Comparison of ENCODE assay signal across 1 cellular context in genomic region chr16:73050115-73051099, GRCh38.
TF ChIP-seq lines count a peak whose summit lies in the region.

No MANE protein-coding gene starts in this region.

TF ChIP-seq in HepG2, 621 proteins besides CTCF, POLR2A, EP300 and RAD21 (continued from another document and continues in another):
- TF ChIP-seq ETS1 (CRISPR knock-in tag; IDR thresholded peaks at IDR 0.05) (no peak), MYPOP (CRISPR knock-in tag; IDR thresholded peaks at IDR 0.05) (peak; percentile 34; the same call in 1 of the 2 replicates), SP4 (CRISPR knock-in tag; IDR thresholded peaks at IDR 0.05) (no peak), KAT2B (IDR thresholded peaks at IDR 0.05; ENCODE audit: borderline replicate concordance, low read depth, low read length) (no peak), ZNF691 (CRISPR knock-in tag; IDR thresholded peaks at IDR 0.05; ENCODE audit: borderline replicate concordance, low read depth) (no peak), FOXC1 (CRISPR knock-in tag; IDR thresholded peaks at IDR 0.05; ENCODE audit: borderline replicate concordance) (no peak), SOX6 (IDR thresholded peaks at IDR 0.05) (no peak), SOX6 (CRISPR knock-in tag; IDR thresholded peaks at IDR 0.05) (peak; percentile 48; the same call in 1 of the 2 replicates), ZFX (CRISPR knock-in tag; IDR thresholded peaks at IDR 0.05; ENCODE audit: low read depth) (peak; percentile 93), UBTF (CRISPR knock-in tag; IDR thresholded peaks at IDR 0.05) (no peak), ZNF546 (CRISPR knock-in tag; conservative IDR thresholded peaks at IDR 0.05) (no peak), ZNF557 (CRISPR knock-in tag; IDR thresholded peaks at IDR 0.05) (no peak), ZNF710 (CRISPR knock-in tag; IDR thresholded peaks at IDR 0.05; ENCODE audit: borderline replicate concordance) (no peak), ZSCAN25 (CRISPR knock-in tag; IDR thresholded peaks at IDR 0.05) (no peak; the same call in 1 of the 2 replicates), JDP2 (CRISPR knock-in tag; IDR thresholded peaks at IDR 0.05; ENCODE audit: borderline replicate concordance) (no peak), TCF7L2 (IDR thresholded peaks at IDR 0.05; ENCODE audit: low read depth, low read length) (no peak), HOXA5 (CRISPR knock-in tag; IDR thresholded peaks at IDR 0.05) (no peak), CHD2 (IDR thresholded peaks at IDR 0.05; ENCODE audit: low read depth, low read length) (no peak), GPN1 (CRISPR knock-in tag; IDR thresholded peaks at IDR 0.05; ENCODE audit: borderline replicate concordance) (no peak), ZBTB37 (CRISPR knock-in tag; IDR thresholded peaks at IDR 0.05) (no peak), NFYB (CRISPR knock-in tag; IDR thresholded peaks at IDR 0.05) (no peak), ZSCAN20 (CRISPR knock-in tag; IDR thresholded peaks at IDR 0.05; ENCODE audit: borderline replicate concordance) (no peak), ZNF318 (CRISPR knock-in tag; IDR thresholded peaks at IDR 0.05) (no peak), HOXD1 (CRISPR knock-in tag; IDR thresholded peaks at IDR 0.05) (no peak), ZBTB14 (CRISPR knock-in tag; IDR thresholded peaks at IDR 0.05) (no peak), IKZF4 (CRISPR knock-in tag; IDR thresholded peaks at IDR 0.05; ENCODE audit: borderline replicate concordance, low read depth, not compliant biosample characterization) (no peak), BRD4 (CRISPR knock-in tag; IDR thresholded peaks at IDR 0.05) (no peak), PCBP2 (optimal IDR thresholded peaks at IDR 0.05; ENCODE audit: low read depth, low read length, poor library complexity, severe bottlenecking) (no peak), ZFP1 (CRISPR knock-in tag; IDR thresholded peaks at IDR 0.05) (no peak), ZBTB38 (CRISPR knock-in tag; IDR thresholded peaks at IDR 0.05) (no peak), ZNF432 (CRISPR knock-in tag; IDR thresholded peaks at IDR 0.05; ENCODE audit: borderline replicate concordance) (no peak), ZNF724P (CRISPR knock-in tag; IDR thresholded peaks at IDR 0.05; ENCODE audit: borderline replicate concordance) (no peak), ZNF672 (CRISPR knock-in tag; IDR thresholded peaks at IDR 0.05) (no peak)
- TF ChIP-seq, protein P1, sequence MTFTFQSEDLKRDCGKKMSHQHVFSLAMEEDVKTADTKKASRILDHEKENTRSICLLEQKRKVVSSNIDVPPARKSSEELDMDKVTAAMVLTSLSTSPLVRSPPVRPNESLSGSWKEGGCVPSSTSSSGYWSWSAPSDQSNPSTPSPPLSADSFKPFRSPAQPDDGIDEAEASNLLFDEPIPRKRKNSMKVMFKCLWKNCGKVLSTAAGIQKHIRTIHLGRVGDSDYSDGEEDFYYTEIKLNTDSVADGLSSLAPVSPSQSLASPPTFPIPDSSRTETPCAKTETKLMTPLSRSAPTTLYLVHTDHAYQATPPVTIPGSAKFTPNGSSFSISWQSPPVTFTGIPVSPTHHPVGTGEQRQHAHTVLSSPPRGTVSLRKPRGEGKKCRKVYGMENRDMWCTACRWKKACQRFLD (CRISPR knock-in tag; IDR thresholded peaks at IDR 0.05; ENCODE audit: borderline replicate concordance) = no peak
- TF ChIP-seq, protein P2, sequence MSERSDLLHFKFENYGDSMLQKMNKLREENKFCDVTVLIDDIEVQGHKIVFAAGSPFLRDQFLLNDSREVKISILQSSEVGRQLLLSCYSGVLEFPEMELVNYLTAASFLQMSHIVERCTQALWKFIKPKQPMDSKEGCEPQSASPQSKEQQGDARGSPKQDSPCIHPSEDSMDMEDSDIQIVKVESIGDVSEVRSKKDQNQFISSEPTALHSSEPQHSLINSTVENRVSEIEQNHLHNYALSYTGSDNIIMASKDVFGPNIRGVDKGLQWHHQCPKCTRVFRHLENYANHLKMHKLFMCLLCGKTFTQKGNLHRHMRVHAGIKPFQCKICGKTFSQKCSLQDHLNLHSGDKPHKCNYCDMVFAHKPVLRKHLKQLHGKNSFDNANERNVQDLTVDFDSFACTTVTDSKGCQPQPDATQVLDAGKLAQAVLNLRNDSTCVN (CRISPR knock-in tag; IDR thresholded peaks at IDR 0.05; ENCODE audit: borderline replicate concordance) = no peak
- TF ChIP-seq, protein P3, sequence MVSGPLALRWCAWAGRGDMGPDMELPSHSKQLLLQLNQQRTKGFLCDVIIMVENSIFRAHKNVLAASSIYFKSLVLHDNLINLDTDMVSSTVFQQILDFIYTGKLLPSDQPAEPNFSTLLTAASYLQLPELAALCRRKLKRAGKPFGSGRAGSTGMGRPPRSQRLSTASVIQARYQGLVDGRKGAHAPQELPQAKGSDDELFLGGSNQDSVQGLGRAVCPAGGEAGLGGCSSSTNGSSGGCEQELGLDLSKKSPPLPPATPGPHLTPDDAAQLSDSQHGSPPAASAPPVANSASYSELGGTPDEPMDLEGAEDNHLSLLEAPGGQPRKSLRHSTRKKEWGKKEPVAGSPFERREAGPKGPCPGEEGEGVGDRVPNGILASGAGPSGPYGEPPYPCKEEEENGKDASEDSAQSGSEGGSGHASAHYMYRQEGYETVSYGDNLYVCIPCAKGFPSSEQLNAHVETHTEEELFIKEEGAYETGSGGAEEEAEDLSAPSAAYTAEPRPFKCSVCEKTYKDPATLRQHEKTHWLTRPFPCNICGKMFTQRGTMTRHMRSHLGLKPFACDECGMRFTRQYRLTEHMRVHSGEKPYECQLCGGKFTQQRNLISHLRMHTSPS (CRISPR knock-in tag; IDR thresholded peaks at IDR 0.05; ENCODE audit: low read depth) = no peak
